9 cellular contexts compared by ENCODE assay signal in the genomic region with DNA sequence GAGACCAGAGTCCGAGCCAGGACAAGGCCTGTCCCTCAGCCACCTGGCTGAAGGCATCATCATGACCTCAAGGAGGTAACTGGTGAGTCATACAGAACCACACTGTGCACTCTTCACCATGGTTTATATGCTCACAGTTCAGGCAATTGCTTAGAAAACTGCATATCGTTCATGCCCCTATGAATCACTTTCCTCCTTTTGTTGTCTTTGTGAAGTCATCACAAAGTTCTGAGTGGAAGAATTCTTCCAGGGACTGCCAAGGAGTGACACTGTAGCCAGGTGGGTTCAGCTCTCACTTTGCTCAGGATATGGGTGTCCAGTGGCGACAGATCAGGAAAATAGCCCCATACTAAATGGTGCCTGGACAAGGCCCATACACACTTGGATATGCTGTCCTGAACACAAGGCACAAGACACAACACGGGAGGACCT.
DNase-seq lines count a peak whose midpoint lies in the region; ATAC-seq and TF ChIP-seq lines count a peak whose summit lies in the region.
"Had no signal": no experiment of that assay in that cellular context is flagged by ENCODE, and none has a peak within 500 bp of the region (broad histone marks: within the 10 kb centered on the region; RNA-seq: fewer than 3 reads in every experiment).

No MANE protein-coding gene starts in this region.

- in situ Hi-C loops in IMR-90 (cut with MboI; ENCODE audit: low sequenced_read_pairs), result no loop called here

- no peak overlapping the region for H3K4me3 ChIP-seq in AG10803 (ENCODE audit: low read length)
- H3K4me3 ChIP-seq in IMR-90 (ENCODE audit: insufficient read depth, low read depth, low read length), result no peak overlapping the region
- H3K4me3 ChIP-seq: sigmoid colon had no signal

- no peaks in the 10 kb centered on the region for H3K9me3 ChIP-seq in IMR-90 (ENCODE audit: control insufficient read depth, insufficient read depth, low read length)
- no peaks in the 10 kb centered on the region for H3K9me3 ChIP-seq in CD4-positive, alpha-beta T cell (ENCODE audit: control insufficient read depth, low read length)
- H3K9me3 ChIP-seq: sigmoid colon had no signal

- no peak overlapping the region for H3K9ac ChIP-seq in IMR-90 (ENCODE audit: low read depth, low read length)

- H3K36me3 Mint-ChIP-seq in brain, result no peaks in the 10 kb centered on the region
- H3K36me3 Mint-ChIP-seq in CD4-positive, alpha-beta T cell (ENCODE audit: low read depth), result no peaks in the 10 kb centered on the region

- H3K27ac Mint-ChIP-seq in brain, result peak overlapping the region in 3 of 5 experiments; percentile 80 to 88 (median 87)
- no peak overlapping the region for H3K27ac Mint-ChIP-seq in CD4-positive, alpha-beta T cell

- H2AK5ac ChIP-seq in IMR-90 (ENCODE audit: low read depth, low read length), result peak overlapping the region; percentile 99

- POLR2A ChIA-PET in IMR-90 (lab: Charles Lee; ENCODE audit: unreplicated experiment), result no interaction called here
- POLR2A ChIA-PET in CD4-positive, alpha-beta T cell (lab: Charles Lee), result no interaction called here

- H3K4me2 ChIP-seq in IMR-90 (ENCODE audit: low read depth, low read length), result peak overlapping the region; percentile 15; the same call in 1 of the 2 replicates

- peak overlapping the region; percentile 62 for H3K27ac ChIP-seq in IMR-90 (ENCODE audit: insufficient read depth, low read length)
- no peak overlapping the region for H3K27ac ChIP-seq in CD4-positive, alpha-beta T cell (ENCODE audit: low read depth, low read length)

- H3K56ac ChIP-seq in IMR-90 (ENCODE audit: extremely low read depth, insufficient read depth, low read length), result no peak overlapping the region

- peak overlapping the region in 1 of 5 experiments; percentile 13 for H3K4me3 Mint-ChIP-seq in brain
- H3K4me3 Mint-ChIP-seq in CD4-positive, alpha-beta T cell, result no peak overlapping the region

- H3K27me3 Mint-ChIP-seq in brain, result peaks cover 3% of the 10 kb centered on the region
- no peaks in the 10 kb centered on the region for H3K27me3 Mint-ChIP-seq in CD4-positive, alpha-beta T cell

- H3K18ac ChIP-seq in IMR-90 (ENCODE audit: low read depth, low read length), result peak overlapping the region; percentile 31

- H4K5ac ChIP-seq in IMR-90 (ENCODE audit: low read depth, low read length), result peak overlapping the region; percentile 11; the same call in 1 of the 2 replicates

- dilution Hi-C loops in IMR-90 (cut with HindIII; ENCODE audit: low sequenced_read_pairs, unreplicated experiment), result no loop called here

- peak overlapping the region; percentile 90 for H2BK20ac ChIP-seq in IMR-90 (ENCODE audit: low read depth, low read length)

- no peak overlapping the region for H2AFZ ChIP-seq in IMR-90 (replicated peaks; ENCODE audit: low read length, poor library complexity)

- no peak for TF ChIP-seq RAD21 in IMR-90 (IDR thresholded peaks at IDR 0.05; ENCODE audit: low read length)

- H3K9me1 ChIP-seq in IMR-90 (ENCODE audit: insufficient read depth, low read length), result peaks cover 39% of the 10 kb centered on the region

- 40% methylated on average over 1 of the region's 4 CpGs; no CpG with 5 or more reads in 1 of the 2 experiments for WGBS in IMR-90 (ENCODE audit: extremely low coverage in 2 of 2, insufficient read length in 1 of 2), 2 experiments

- intact Hi-C loops in IMR-90 (cut with micrococcal nuclease) (loop anchor here (5.0 kb wide), 1 partner anchor 91 kb away; a partner anchor contains a TSS), left colon (cut with DNase I, micrococcal nuclease) (no loop called here)
- intact Hi-C loops in CD4-positive, alpha-beta T cell (cut with DNase I, micrococcal nuclease), result no loop called here

- peak overlapping the region; percentile 89 for H2AK9ac ChIP-seq in IMR-90 (replicated peaks; ENCODE audit: low read depth, low read length, poor library complexity)

- H2BK5ac ChIP-seq in IMR-90 (ENCODE audit: low read depth, low read length, poor library complexity, severe bottlenecking), result peak overlapping the region; percentile 85

- peaks cover 0 to 3% (median 0%) of the 10 kb centered on the region in 5 experiments for H3K9me3 Mint-ChIP-seq in brain
- H3K9me3 Mint-ChIP-seq in CD4-positive, alpha-beta T cell, result no peaks in the 10 kb centered on the region

- H3K4ac ChIP-seq in IMR-90 (ENCODE audit: low read depth, low read length), result peak overlapping the region; percentile 73

- no peaks in the 10 kb centered on the region for H3K27me3 ChIP-seq in IMR-90 (ENCODE audit: control insufficient read depth, insufficient read depth, low read length)
- H3K27me3 ChIP-seq in CD4-positive, alpha-beta T cell (ENCODE audit: control insufficient read depth, insufficient read depth, low read length), result no peaks in the 10 kb centered on the region
- H3K27me3 ChIP-seq: sigmoid colon had no signal

- peak overlapping the region; percentile 86 for H2BK120ac ChIP-seq in IMR-90 (ENCODE audit: low read depth, low read length)

- peak; percentile 89 for ATAC-seq in IMR-90 (ENCODE audit: low read depth)
- peak; percentile 66 for ATAC-seq in left colon
- ATAC-seq in HG03139 (IDR thresholded peaks at IDR 0.05; ENCODE audit: unreplicated experiment), result no peak
- no peak for ATAC-seq in GM21367 (IDR thresholded peaks at IDR 0.05; ENCODE audit: unreplicated experiment)
- ATAC-seq in CD4-positive, alpha-beta T cell (ENCODE audit: poor library complexity), result no peak

- H3K4me1 Mint-ChIP-seq in brain, result peaks cover 46% of the 10 kb centered on the region
- no peaks in the 10 kb centered on the region for H3K4me1 Mint-ChIP-seq in CD4-positive, alpha-beta T cell (ENCODE audit: low read depth)

- H3K79me1 ChIP-seq in IMR-90 (ENCODE audit: low read depth in 1 of 2, low read length in 2 of 2), result peaks cover 43 to 78% of the 10 kb centered on the region in 2 experiments

- no peak for TF ChIP-seq CTCF in AG10803 (conservative IDR thresholded peaks at IDR 0.05; ENCODE audit: low read length)
- TF ChIP-seq CTCF in IMR-90 (conservative IDR thresholded peaks at IDR 0.05; ENCODE audit: low read depth, low read length), result no peak
- no peak for TF ChIP-seq CTCF in brain (conservative IDR thresholded peaks at IDR 0.05)
- TF ChIP-seq CTCF in CD4-positive, alpha-beta T cell (IDR thresholded peaks at IDR 0.05), result no peak

- no peak for TF ChIP-seq POLR2A in IMR-90 (IDR thresholded peaks at IDR 0.05; ENCODE audit: low read depth, low read length)

- DNase-seq in AG10803 (ENCODE audit: low read depth) (peak; percentile 69), IMR-90 (peak; percentile 99), left colon (no peak), cerebellar nuclear complex (lab: John Stamatoyannopoulos, UW) (no peak)
- no peak for DNase-seq in CD4-positive, alpha-beta T cell
- DNase-seq: sigmoid colon had no signal

- CTCF ChIA-PET in IMR-90 (lab: Yijun Ruan, JAX), result no interaction called here
- CTCF ChIA-PET in CD4-positive, alpha-beta T cell (lab: Charles Lee), result no interaction called here

- H4K8ac ChIP-seq in IMR-90 (ENCODE audit: low read depth in 2 of 2, low read length in 2 of 2), result peak overlapping the region; percentile 6 to 58; a peak in 3 of 4 replicates

- peak overlapping the region; percentile 57; the same call in 1 of the 2 replicates for H3K14ac ChIP-seq in IMR-90 (replicated peaks; ENCODE audit: low read depth, low read length)

- H4K20me1 ChIP-seq in IMR-90 (ENCODE audit: insufficient read depth, low read length), result peaks cover 21% of the 10 kb centered on the region

- peak overlapping the region; percentile 89 for H4K91ac ChIP-seq in IMR-90 (ENCODE audit: insufficient read depth, low read depth, low read length)

- peak overlapping the region; percentile 5; the same call in 1 of the 2 replicates for H3K23ac ChIP-seq in IMR-90 (ENCODE audit: low read depth, low read length)

- H2BK15ac ChIP-seq in IMR-90 (ENCODE audit: low read depth, low read length), result peak overlapping the region; percentile 52; the same call in 2 of the 3 replicates

- H3K36me3 ChIP-seq in IMR-90 (ENCODE audit: control insufficient read depth, insufficient read depth, low read length), result 0 out of 2 replicates have a peak, but pooled peaks cover 1% of the 10 kb centered on the region
- H3K36me3 ChIP-seq: sigmoid colon had no signal

- peaks cover 23% of the 10 kb centered on the region for H3K4me1 ChIP-seq in IMR-90 (ENCODE audit: control insufficient read depth, insufficient read depth, low read length)

- no TSS peak for BruUV-seq in IMR-90 (replicated peaks; lab: Mats Ljungman, UMichigan)

TF ChIP-seq in IMR-90, 13 proteins besides CTCF, POLR2A, EP300 and RAD21:
- no peak for TF ChIP-seq SMC3 (IDR thresholded peaks at IDR 0.05; ENCODE audit: low read depth, low read length)
- peak; percentile 66; the same call in 1 of the 2 replicates for TF ChIP-seq CHD1 (IDR thresholded peaks at IDR 0.05; ENCODE audit: low read depth, low read length)
- TF ChIP-seq RCOR1 (IDR thresholded peaks at IDR 0.05; ENCODE audit: insufficient replicate concordance, low read length), result peak; percentile 66
- no peak for TF ChIP-seq MXI1 (IDR thresholded peaks at IDR 0.05; ENCODE audit: borderline replicate concordance, low read depth, low read length)
- peak; percentile 12; the same call in 1 of the 2 replicates for TF ChIP-seq NFE2L2 (IDR thresholded peaks at IDR 0.05; ENCODE audit: low read depth, low read length)
- TF ChIP-seq, protein P1, sequence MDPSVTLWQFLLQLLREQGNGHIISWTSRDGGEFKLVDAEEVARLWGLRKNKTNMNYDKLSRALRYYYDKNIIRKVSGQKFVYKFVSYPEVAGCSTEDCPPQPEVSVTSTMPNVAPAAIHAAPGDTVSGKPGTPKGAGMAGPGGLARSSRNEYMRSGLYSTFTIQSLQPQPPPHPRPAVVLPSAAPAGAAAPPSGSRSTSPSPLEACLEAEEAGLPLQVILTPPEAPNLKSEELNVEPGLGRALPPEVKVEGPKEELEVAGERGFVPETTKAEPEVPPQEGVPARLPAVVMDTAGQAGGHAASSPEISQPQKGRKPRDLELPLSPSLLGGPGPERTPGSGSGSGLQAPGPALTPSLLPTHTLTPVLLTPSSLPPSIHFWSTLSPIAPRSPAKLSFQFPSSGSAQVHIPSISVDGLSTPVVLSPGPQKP (IDR thresholded peaks at IDR 0.05; ENCODE audit: borderline replicate concordance, low read depth, low read length), result no peak
- TF ChIP-seq CEBPB (IDR thresholded peaks at IDR 0.05; ENCODE audit: low read depth, low read length), result peak; percentile 47; the same call in 1 of the 2 replicates
- peak; percentile 72 for TF ChIP-seq BHLHE40 (IDR thresholded peaks at IDR 0.05; ENCODE audit: low read depth, low read length)
- peak; percentile 98 for TF ChIP-seq FOS (IDR thresholded peaks at IDR 0.05; ENCODE audit: low read depth, low read length)
- TF ChIP-seq RFX5 (IDR thresholded peaks at IDR 0.05; ENCODE audit: low read depth, low read length), result no peak
- no peak; the same call in 1 of the 2 replicates for TF ChIP-seq MAZ (IDR thresholded peaks at IDR 0.05; ENCODE audit: borderline replicate concordance, low read depth, low read length)
- peak; percentile 41 for TF ChIP-seq MAFK (IDR thresholded peaks at IDR 0.05; ENCODE audit: low read depth, low read length)

Comparison
In these comparisons a context has a peak if more than half of its experiments do, and no peak if none do; other contexts are left out.
1. DNase-seq: peak in AG10803 (single experiment) and IMR-90 (single experiment); none in left colon (0 of 2), CD4-positive, alpha-beta T cell (0 of 10) and cerebellar nuclear complex (0 of 2).
2. ATAC-seq: peak in IMR-90 (single experiment) and left colon (single experiment); none in HG03139 (single experiment), GM21367 (single experiment) and CD4-positive, alpha-beta T cell (single experiment).